In genomic region chr19:31818740-31819228, GRCh38 we compare ENCODE assay signal across 18 cellular contexts.
"Had no signal": no experiment of that assay in that cellular context is flagged by ENCODE, and none has a peak within 500 bp of the region (broad histone marks: within the 10 kb centered on the region; RNA-seq: fewer than 3 reads in every experiment).

No MANE protein-coding gene starts in this region.

- H3K27ac Mint-ChIP-seq: activated CD4-positive, alpha-beta T cell treated with anti-CD3 and anti-CD28 coated beads, Interleukin-2, amount 10 ng/mL, durations not matched to agents 7 days and 5 days; activated naive CD8-positive, alpha-beta T cell; activated T-cell treated with anti-CD3 and anti-CD28 coated beads, Interleukin-2, amount 50 U/mL, for 72 hours; natural killer cell; progenitor cell of endocrine pancreas; T-helper 2 cell treated with Interferon-gamma antibody and Interleukin-4, amounts not matched to agents 5 μg/mL and 100 μg/mL, for 36 hours had no signal

- H3K4me1 ChIP-seq: esophagus squamous epithelium had no signal

- H3K36me3 ChIP-seq: esophagus squamous epithelium, transverse colon had no signal

- H3K27ac ChIP-seq: esophagus squamous epithelium, transverse colon had no signal

- H3K27me3 Mint-ChIP-seq: activated CD4-positive, alpha-beta T cell treated with anti-CD3 and anti-CD28 coated beads, Interleukin-2, amount 10 ng/mL, durations not matched to agents 7 days and 5 days; activated naive CD8-positive, alpha-beta T cell; progenitor cell of endocrine pancreas had no signal

- H3K4me1 Mint-ChIP-seq: activated CD4-positive, alpha-beta T cell treated with anti-CD3 and anti-CD28 coated beads, Interleukin-2, amount 10 ng/mL, durations not matched to agents 7 days and 5 days; natural killer cell had no signal

- H3K4me3 Mint-ChIP-seq: activated CD4-positive, alpha-beta T cell treated with anti-CD3 and anti-CD28 coated beads, Interleukin-2, amount 10 ng/mL, durations not matched to agents 7 days and 5 days; activated naive CD8-positive, alpha-beta T cell; activated T-cell treated with anti-CD3 and anti-CD28 coated beads, Interleukin-2, amount 50 U/mL, for 72 hours; natural killer cell; T-helper 2 cell treated with Interferon-gamma antibody and Interleukin-4, amounts not matched to agents 5 μg/mL and 100 μg/mL, for 36 hours had no signal

- H3K9me3 ChIP-seq: esophagus squamous epithelium, transverse colon had no signal

- H3K36me3 Mint-ChIP-seq: activated naive CD8-positive, alpha-beta T cell; natural killer cell had no signal

- H3K4me3 ChIP-seq: esophagus squamous epithelium, transverse colon had no signal

- DNase-seq: activated CD4-positive, alpha-beta T cell treated with anti-CD3 and anti-CD28 coated beads, Interleukin-2, amount 10 ng/mL, durations not matched to agents 7 days and 5 days; activated CD4-positive, CD25-positive, alpha-beta regulatory T cell; activated CD8-positive, alpha-beta memory T cell treated with anti-CD3 and anti-CD28 coated beads, Interleukin-2, amount 50 U/mL, for 48 hours; activated gamma-delta T cell treated with Interleukin-2 at 50 U/mL for 16 hours; activated T-cell treated with anti-CD3 and anti-CD28 coated beads, Interleukin-2, amount 50 U/mL, for 72 hours; amniotic stem cell; esophagus squamous epithelium; natural killer cell; right cardiac atrium; small intestine; stimulated activated CD4-positive, alpha-beta T cell treated with anti-CD3 and anti-CD28 coated beads, Interleukin-4, amount 100 ng/mL, for 4 hours; stimulated activated CD8-positive, alpha-beta memory T cell treated with anti-CD3 and anti-CD28 coated beads, Interleukin-4, amount 100 ng/mL, for 48 hours; stimulated activated naive CD4-positive, alpha-beta T cell treated with Interleukin-2 at 50 U/mL for 16 hours; substantia nigra; transverse colon had no signal

- H3K9me3 Mint-ChIP-seq: activated CD4-positive, alpha-beta T cell treated with anti-CD3 and anti-CD28 coated beads, Interleukin-2, amount 10 ng/mL, durations not matched to agents 7 days and 5 days; natural killer cell had no signal

- H3K27me3 ChIP-seq: esophagus squamous epithelium, transverse colon had no signal
